ENCODE assay signal across 7 cellular contexts in genomic region chr1:154972517-154973343, GRCh38. TPM values are rescaled to one million over a fixed set of nuclear protein-coding genes. Genes with fewer than 3 reads are reported as not detected.
DNase-seq lines count a peak whose midpoint lies in the region; ATAC-seq and TF ChIP-seq lines count a peak whose summit lies in the region.

No MANE protein-coding gene starts in this region.

- DNase-seq in HCT116 (ENCODE audit: low read depth, low spot score) (peak; percentile 80), SK-N-SH (no peak), fibroblast of mammary gland (ENCODE audit: low read depth) (peak; percentile 88), NCI-H2107 (lab: John Stamatoyannopoulos, UW) (no peak), NCI-H345 (lab: John Stamatoyannopoulos, UW) (no peak)

- no peaks in the 10 kb centered on the region for H3K9me2 ChIP-seq in HCT116 (ENCODE audit: insufficient read depth)
- H3K9me2 ChIP-seq in SK-N-SH, result no peaks in the 10 kb centered on the region

- peak; percentile 13 for ATAC-seq in HCT116
- ATAC-seq in HG02885 (IDR thresholded peaks at IDR 0.05; ENCODE audit: poor library complexity, unreplicated experiment), result no peak

- no peak overlapping the region for H2AFZ ChIP-seq in HCT116 (ENCODE audit: low read depth, low read length, poor library complexity, severe bottlenecking)
- no peak overlapping the region for H2AFZ ChIP-seq in SK-N-SH (ENCODE audit: low read depth)
- no peak overlapping the region for H2AFZ ChIP-seq in neuron (ENCODE audit: low read depth, low read length)

- H3K36me3 ChIP-seq in HCT116 (ENCODE audit: control insufficient read depth in 1 of 2, insufficient read depth in 2 of 2, low read length in 2 of 2) (peaks cover 2 to 19% of the 10 kb centered on the region in 2 experiments; a peak in 2 of 4 replicates), SK-N-SH (replicated peaks in 1 of 2; ENCODE audit: control insufficient read depth in 1 of 2, insufficient read depth in 2 of 2, low read length in 1 of 2) (peaks cover 6 to 10% of the 10 kb centered on the region in 2 experiments), neuron (ENCODE audit: insufficient read depth, low read length) (peaks cover 6% of the 10 kb centered on the region)

- CTCF ChIA-PET in HCT116 (lab: Charles Lee) (interaction anchor here (0.7 to 2.6 kb wide), 6 partner anchors 17 to 279 kb away, joined by 3 to 14 read pairs (median 4); partner anchors contain the start of genes ADAM15 and PBXIP1), SK-N-SH (lab: Yijun Ruan, JAX) (interaction anchor here (0.8 to 37.5 kb wide), 7 partner anchors 8 to 112 kb away, joined by 3 to 640 read pairs (median 7); partner anchors contain the start of genes LENEP, PYGO2 and ZBTB7B)

- POLR2A ChIA-PET in HCT116 (lab: Charles Lee), result interaction anchor here (0.6 to 5.4 kb wide), 20 partner anchors 8 to 221 kb away, joined by 3 to 46 read pairs (median 4); partner anchors contain the start of genes FLAD1, LENEP, PBXIP1 and PMVK
- POLR2A ChIA-PET in SK-N-SH (lab: Yijun Ruan, JAX), result interaction anchor here (1.0 to 3.1 kb wide), 3 partner anchors 10 to 21 kb away, joined by 3 to 13 read pairs (median 7); partner anchors contain the start of genes FLAD1, LENEP and PYGO2

- H3K79me2 ChIP-seq in HCT116 (ENCODE audit: insufficient read depth, low read length), result peaks cover 88% of the 10 kb centered on the region
- peaks cover 70% of the 10 kb centered on the region for H3K79me2 ChIP-seq in SK-N-SH (ENCODE audit: insufficient read depth)

- TSS peak; percentile 71 for BruUV-seq in HCT116 (replicated peaks; lab: Mats Ljungman, UMichigan)

- no peak for TF ChIP-seq CTCF in HCT116 (IDR thresholded peaks at IDR 0.05 in 2 of 3, conservative IDR thresholded peaks at IDR 0.05 in 1 of 3; ENCODE audit: borderline replicate concordance in 1 of 3, insufficient read depth in 1 of 3, low read depth in 2 of 3, low read length in 2 of 3)
- TF ChIP-seq CTCF in SK-N-SH (IDR thresholded peaks at IDR 0.05), result no peak
- TF ChIP-seq CTCF in fibroblast of mammary gland (conservative IDR thresholded peaks at IDR 0.05; ENCODE audit: control insufficient read depth, insufficient read depth, low read depth, low read length), result no peak

- RAD21 ChIA-PET in HCT116 (lab: Charles Lee; ENCODE audit: low non-redundant PET in 1 of 2, low total read pairs in 2 of 2, uncharacterized antibody in 2 of 2, unreplicated experiment in 2 of 2), result no interaction called here

- peak in 1 of 2 experiments; percentile 74; a peak in 1 of 4 replicates for TF ChIP-seq EP300 in SK-N-SH (IDR thresholded peaks at IDR 0.05; ENCODE audit: borderline replicate concordance in 1 of 2, low read depth in 1 of 2, low read length in 1 of 2)

- peak overlapping the region; percentile 86 for H3K9ac ChIP-seq in HCT116 (ENCODE audit: low read length)
- peak overlapping the region; percentile 88 for H3K9ac ChIP-seq in SK-N-SH

- TF ChIP-seq RAD21 in HCT116 (IDR thresholded peaks at IDR 0.05; ENCODE audit: low read depth), result no peak
- TF ChIP-seq RAD21 in SK-N-SH (IDR thresholded peaks at IDR 0.05; ENCODE audit: low read length), result no peak

- H3F3A ChIP-seq in SK-N-SH (replicated peaks; ENCODE audit: insufficient read depth), result peaks cover 36% of the 10 kb centered on the region

- 19% methylated on average over 18 of the region's 18 CpGs for WGBS in SK-N-SH (ENCODE audit: low lambda C conversion rate)

- H4K20me1 ChIP-seq in HCT116 (ENCODE audit: insufficient read depth) (no peaks in the 10 kb centered on the region), SK-N-SH (ENCODE audit: insufficient read depth) (peaks cover 18% of the 10 kb centered on the region; the same call in 1 of the 2 replicates)

- H3K4me1 ChIP-seq in HCT116 (ENCODE audit: control insufficient read depth in 1 of 2, insufficient read depth in 2 of 2, low read length in 2 of 2), result peaks cover 40 to 63% of the 10 kb centered on the region in 2 experiments
- peaks cover 30 to 65% of the 10 kb centered on the region in 2 experiments for H3K4me1 ChIP-seq in SK-N-SH (ENCODE audit: control insufficient read depth in 1 of 2, insufficient read depth in 2 of 2, low read depth in 1 of 2, low read length in 1 of 2)
- peaks cover 56% of the 10 kb centered on the region for H3K4me1 ChIP-seq in neuron (ENCODE audit: insufficient read depth, low read length)

- H3K27me3 ChIP-seq in HCT116 (ENCODE audit: insufficient read depth, low read length) (no peaks in the 10 kb centered on the region), SK-N-SH (ENCODE audit: insufficient read depth) (no peaks in the 10 kb centered on the region), neuron (ENCODE audit: insufficient read depth, low read length) (no peaks in the 10 kb centered on the region)

- H3K4me2 ChIP-seq in HCT116 (ENCODE audit: low read length) (peak overlapping the region; percentile 90), SK-N-SH (peak overlapping the region; percentile 98)

- TF ChIP-seq POLR2A in HCT116 (IDR thresholded peaks at IDR 0.05; ENCODE audit: borderline replicate concordance, extremely low read depth, insufficient read depth, insufficient read length), result peak; percentile 14

- H3K9me3 ChIP-seq in HCT116 (ENCODE audit: control insufficient read depth in 1 of 2, insufficient read depth in 1 of 2, low read depth in 1 of 2, low read length in 2 of 2) (no peaks in the 10 kb centered on the region), SK-N-SH (no peaks in the 10 kb centered on the region), neuron (ENCODE audit: low read length) (no peaks in the 10 kb centered on the region)

- peak overlapping the region; percentile 86 for H3K27ac ChIP-seq in HCT116 (ENCODE audit: low read depth, low read length)
- H3K27ac ChIP-seq in SK-N-SH (ENCODE audit: low read depth in 2 of 2, low read length in 1 of 2), result peak overlapping the region; percentile 97 to 99

- peak overlapping the region; percentile 61 to 70 for H3K4me3 ChIP-seq in HCT116 (replicated peaks in 1 of 2; ENCODE audit: low read depth in 1 of 2, low read length in 2 of 2)
- peak overlapping the region; percentile 79 to 90 for H3K4me3 ChIP-seq in SK-N-SH (ENCODE audit: low read depth in 2 of 2, low read length in 1 of 2)
- peak overlapping the region; percentile 88 for H3K4me3 ChIP-seq in fibroblast of mammary gland (ENCODE audit: control insufficient read depth, low read depth, low read length)
- peak overlapping the region; percentile 3 for H3K4me3 ChIP-seq in neuron (ENCODE audit: low read length)

- intact Hi-C loops in HCT116 (cut with micrococcal nuclease), result loop anchor here (1.0 to 5.0 kb wide), 3 partner anchors 45 to 165 kb away; partner anchors contain the start of genes EFNA4 and SLC50A1

TF ChIP-seq in HCT116, 20 proteins besides CTCF, POLR2A, EP300 and RAD21 (continues in another document):
- peak; percentile 72 for TF ChIP-seq YY1 (IDR thresholded peaks at IDR 0.05; ENCODE audit: extremely low read depth, insufficient replicate concordance, low read depth, low read length)
- no peak for TF ChIP-seq EGR1 (IDR thresholded peaks at IDR 0.05; ENCODE audit: low read depth)
- no peak for TF ChIP-seq TCF7L2 (IDR thresholded peaks at IDR 0.05; ENCODE audit: borderline replicate concordance, extremely low read depth, insufficient read depth, insufficient read length)
- TF ChIP-seq CBX3 (IDR thresholded peaks at IDR 0.05; ENCODE audit: low read depth), result no peak
- no peak for TF ChIP-seq ZNF274 (IDR thresholded peaks at IDR 0.05; ENCODE audit: low read depth, low read length)
- no peak for TF ChIP-seq SRF (IDR thresholded peaks at IDR 0.05; ENCODE audit: low read depth)
- no peak for TF ChIP-seq EZH2phosphoT487 (IDR thresholded peaks at IDR 0.05; ENCODE audit: borderline replicate concordance)
- 0 out of 2 replicates have a peak, but pooled peaks have one; percentile 25 for TF ChIP-seq ZFX (IDR thresholded peaks at IDR 0.05)

TF ChIP-seq in SK-N-SH, 30 proteins besides CTCF, POLR2A, EP300 and RAD21 (continues in another document):
- peak; percentile 52; the same call in 1 of the 2 replicates for TF ChIP-seq SIN3A (IDR thresholded peaks at IDR 0.05; ENCODE audit: borderline replicate concordance, low read depth, low read length)
- TF ChIP-seq POLR2AphosphoS5 (IDR thresholded peaks at IDR 0.05; ENCODE audit: low read depth, low read length), result peak; percentile 78
- TF ChIP-seq FOXM1 (IDR thresholded peaks at IDR 0.05; ENCODE audit: low read depth), result 0 out of 2 replicates have a peak, but pooled peaks have one; percentile 32
- no peak for TF ChIP-seq NRF1 (IDR thresholded peaks at IDR 0.05; ENCODE audit: low read depth, low read length)
- peak; percentile 69; the same call in 1 of the 2 replicates for TF ChIP-seq YY1 (IDR thresholded peaks at IDR 0.05; ENCODE audit: low read depth)
- no peak for TF ChIP-seq EZH2phosphoT487 (IDR thresholded peaks at IDR 0.05; ENCODE audit: borderline replicate concordance, low read depth)
- TF ChIP-seq MEF2A (IDR thresholded peaks at IDR 0.05; ENCODE audit: borderline replicate concordance, low read depth), result no peak

RNA-seq across cellular contexts. Expression of gene CKS1B, which starts 1.8 kb away (rescaled TPM):
- total RNA-seq in HCT116 (2021; ENCODE audit: unreplicated experiment), result 229 TPM
- polyA plus RNA-seq in HCT116 (2012), result 490 and 557 TPM in 2 replicates
- polyA plus RNA-seq in SK-N-SH (2012; rRNA removed), result 256 and 308 TPM in 2 replicates
- polyA plus RNA-seq in SK-N-SH (2012; cell fraction: cytosol; rRNA removed), result 286 and 340 TPM in 2 replicates
- 86.1 and 118 TPM in 2 replicates for polyA plus RNA-seq in SK-N-SH (2012; cell fraction: nucleus; rRNA removed)

RNA-seq across cellular contexts. Expression of gene SHC1, which starts 2.2 kb away (rescaled TPM):
- total RNA-seq in HCT116 (2021; ENCODE audit: unreplicated experiment), result 148 TPM
- polyA plus RNA-seq in HCT116 (2012), result 135 and 142 TPM in 2 replicates
- 338 and 395 TPM in 2 replicates for polyA plus RNA-seq in SK-N-SH (2012; rRNA removed)
- polyA plus RNA-seq in SK-N-SH (2012; cell fraction: cytosol; rRNA removed), result 199 and 274 TPM in 2 replicates
- 1,066 and 1,388 TPM in 2 replicates for polyA plus RNA-seq in SK-N-SH (2012; cell fraction: nucleus; rRNA removed)

RNA-seq across cellular contexts. Expression of gene FLAD1, which starts 10.4 kb away (rescaled TPM):
- total RNA-seq in HCT116 (2021; ENCODE audit: unreplicated experiment), result 58.4 TPM
- polyA plus RNA-seq in HCT116 (2012), result 49.9 and 53.7 TPM in 2 replicates
- 50.8 and 56.2 TPM in 2 replicates for polyA plus RNA-seq in SK-N-SH (2012; rRNA removed)
- polyA plus RNA-seq in SK-N-SH (2012; cell fraction: cytosol; rRNA removed), result 21.8 and 32.1 TPM in 2 replicates
- 130 and 147 TPM in 2 replicates for polyA plus RNA-seq in SK-N-SH (2012; cell fraction: nucleus; rRNA removed)

RNA-seq across cellular contexts. Expression of gene PYGO2, which starts 11.1 kb away (rescaled TPM):
- 37.2 TPM for total RNA-seq in HCT116 (2021; ENCODE audit: unreplicated experiment)
- 17.0 and 22.1 TPM in 2 replicates for polyA plus RNA-seq in HCT116 (2012)
- 23.3 and 28.2 TPM in 2 replicates for polyA plus RNA-seq in SK-N-SH (2012; rRNA removed)
- 14.3 and 19.8 TPM in 2 replicates for polyA plus RNA-seq in SK-N-SH (2012; cell fraction: cytosol; rRNA removed)
- 36.8 and 45.8 TPM in 2 replicates for polyA plus RNA-seq in SK-N-SH (2012; cell fraction: nucleus; rRNA removed)

RNA-seq across cellular contexts. Expression of gene PBXIP1, which starts 16.8 kb away (rescaled TPM):
- total RNA-seq in HCT116 (2021; ENCODE audit: unreplicated experiment), result 12.6 TPM
- polyA plus RNA-seq in HCT116 (2012), result 12.5 and 17.2 TPM in 2 replicates
- 55.9 and 64.3 TPM in 2 replicates for polyA plus RNA-seq in SK-N-SH (2012; rRNA removed)
- polyA plus RNA-seq in SK-N-SH (2012; cell fraction: cytosol; rRNA removed), result 35.9 and 48.4 TPM in 2 replicates
- polyA plus RNA-seq in SK-N-SH (2012; cell fraction: nucleus; rRNA removed), result 79.8 and 90.9 TPM in 2 replicates

Comparison
In these comparisons a context has a peak if more than half of its experiments do, and no peak if none do; other contexts are left out.
1. DNase-seq: peak in HCT116 (single experiment) and fibroblast of mammary gland (single experiment); none in SK-N-SH (single experiment), NCI-H2107 (single experiment) and NCI-H345 (single experiment).
2. H3K4me3 ChIP-seq: peak in every context shown above with its lines; median percentile 88 in fibroblast of mammary gland; 84 in SK-N-SH; 66 in HCT116; 3 in neuron.
3. Of the 11 proteins assayed by ChIP-seq in both SK-N-SH and HCT116: peak only in SK-N-SH: MAX, REST and SIN3A; only in HCT116: none; in both: POLR2AphosphoS5 and YY1; in neither: 6.